Comparison of ENCODE assay signal across 1 cellular context in genomic region chr3:65030847-65031463, GRCh38.
TF ChIP-seq lines count a peak whose summit lies in the region.

No MANE protein-coding gene starts in this region.

TF ChIP-seq in HepG2, 621 proteins besides CTCF, POLR2A, EP300 and RAD21 (continued from another document):
- TF ChIP-seq ETV5 (CRISPR knock-in tag; IDR thresholded peaks at IDR 0.05; ENCODE audit: borderline replicate concordance): no peak
